Comparison of ENCODE assay signal across 9 cellular contexts in the genomic region with DNA sequence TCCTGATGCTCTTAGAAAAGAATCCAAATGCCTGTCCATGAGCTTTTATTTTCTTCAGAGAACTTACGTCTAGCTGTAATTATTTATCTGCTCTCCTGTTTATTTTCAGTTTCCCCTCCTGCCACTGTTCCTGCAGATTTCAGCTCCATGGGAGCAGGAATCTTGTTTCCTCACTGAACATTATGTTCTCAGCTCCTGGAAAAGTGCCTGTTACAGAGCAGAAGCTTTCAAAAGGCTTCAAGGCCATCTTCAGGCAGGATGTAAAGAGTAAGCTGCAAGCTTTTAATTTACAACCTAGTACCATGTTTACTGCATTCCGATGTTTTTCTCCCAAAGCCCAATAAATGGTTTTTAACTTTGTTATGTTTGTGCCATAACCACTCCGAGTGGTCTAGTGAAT.
DNase-seq lines count a peak whose midpoint lies in the region; ATAC-seq and TF ChIP-seq lines count a peak whose summit lies in the region.
"Had no signal": no experiment of that assay in that cellular context is flagged by ENCODE, and none has a peak within 500 bp of the region (broad histone marks: within the 10 kb centered on the region; RNA-seq: fewer than 3 reads in every experiment).

No MANE protein-coding gene starts in this region.

- no peak for ATAC-seq in HG03439 (IDR thresholded peaks at IDR 0.05; ENCODE audit: unreplicated experiment)

- H3K9me3 ChIP-seq in fibroblast of lung (ENCODE audit: control insufficient read depth, insufficient read depth, low read depth, low read length) (no peaks in the 10 kb centered on the region), transverse colon (no peaks in the 10 kb centered on the region)

- TF ChIP-seq EP300 in transverse colon (IDR thresholded peaks at IDR 0.05; ENCODE audit: low read depth), result peak; percentile 55

- peak overlapping the region; percentile 36 for H2AFZ ChIP-seq in fibroblast of lung (ENCODE audit: low read length)

- H3K27ac ChIP-seq in fibroblast of lung (ENCODE audit: insufficient read depth, low read length) (no peak overlapping the region), transverse colon (peak overlapping the region; percentile 47 to 72 (median 66))

- 56 to 62% methylated on average over 3 of the region's 3 CpGs for WGBS in transverse colon (ENCODE audit: low coverage in 1 of 2), 2 donors

- no peak overlapping the region for H3K9ac ChIP-seq in fibroblast of lung (ENCODE audit: insufficient read depth, low read length)

- peak in 1 of 2 donors; percentile 38 for TF ChIP-seq CTCF in fibroblast of lung (conservative IDR thresholded peaks at IDR 0.05 in 1 of 2, IDR thresholded peaks at IDR 0.05 in 1 of 2; ENCODE audit: low read depth in 1 of 2, low read length in 2 of 2)
- TF ChIP-seq CTCF in transverse colon (IDR thresholded peaks at IDR 0.05), result no peak

- no peaks in the 10 kb centered on the region for H3K79me2 ChIP-seq in fibroblast of lung (ENCODE audit: control insufficient read depth, insufficient read depth, low read length)

- in situ Hi-C loops in transverse colon (cut with MboI; ENCODE audit: low pct_ligation_motif_present in 1 of 4, low pct_unique_long_range_greater_than_20kb in 1 of 4, low sequenced_read_pairs in 3 of 4), result no loop called here

- H3K4me3 ChIP-seq in fibroblast of lung (replicated peaks in 1 of 4; ENCODE audit: control extremely low read depth in 1 of 4, insufficient read depth in 1 of 4, low read depth in 3 of 4, low read length in 4 of 4) (no peak overlapping the region), transverse colon (no peak overlapping the region)

- DNase-seq in DMS 273 (lab: John Stamatoyannopoulos, UW; ENCODE audit: unreplicated experiment) (peak; percentile 10), DMS 273 treated with DMSO at 0.1 percent for 48 hours (lab: John Stamatoyannopoulos, UW) (no peak), fibroblast of lung (ENCODE audit: low read depth in 2 of 2) (peak in 1 of 2 donors; percentile 92), mucosa of gallbladder (ENCODE audit: low spot score) (peak; percentile 47), transverse colon (no peak), NCI-H524 (lab: John Stamatoyannopoulos, UW) (no peak), HUDEP-2 (lab: John Stamatoyannopoulos, UW; ENCODE audit: unreplicated experiment in 76 of 76) (no peak)
- DNase-seq: 8988T had no signal

- no peaks in the 10 kb centered on the region for H3K4me1 ChIP-seq in fibroblast of lung (ENCODE audit: control insufficient read depth, extremely low read depth, insufficient read depth, low read length)
- H3K4me1 ChIP-seq in transverse colon, result peaks cover 0 to 18% (median 0%) of the 10 kb centered on the region in 4 donors

- H3K27me3 ChIP-seq in fibroblast of lung (ENCODE audit: control insufficient read depth, insufficient read depth, low read length) (no peaks in the 10 kb centered on the region), transverse colon (no peaks in the 10 kb centered on the region)

- TF ChIP-seq POLR2A in transverse colon (IDR thresholded peaks at IDR 0.05), result no peak

- H3K4me2 ChIP-seq in fibroblast of lung (ENCODE audit: extremely low read depth, insufficient read depth, low read length), result no peak overlapping the region

- H4K20me1 ChIP-seq in fibroblast of lung (ENCODE audit: control insufficient read depth, extremely low read depth, insufficient read depth, low read length), result no peaks in the 10 kb centered on the region

- H3K36me3 ChIP-seq in fibroblast of lung (ENCODE audit: control insufficient read depth, insufficient read depth, low read length) (no peaks in the 10 kb centered on the region), transverse colon (no peaks in the 10 kb centered on the region)

- intact Hi-C loops in transverse colon (cut with DNase I; ENCODE audit: low total_unique reads), result loop anchor here (10.0 kb wide), 2 partner anchors 99 to 321 kb away; a partner anchor contains a TSS

Comparison
In these comparisons a context has a peak if more than half of its experiments do, and no peak if none do; other contexts are left out.
1. DNase-seq: peak in DMS 273 (single experiment) and mucosa of gallbladder (single experiment); none in DMS 273 treated with DMSO at 0.1 percent for 48 hours (single experiment), transverse colon (single experiment), NCI-H524 (0 of 2) and HUDEP-2 (0 of 76).